In genomic region chrX:17984415-17984814, GRCh38 we compare ENCODE assay signal across 18 cellular contexts.
A peak's percentile ranks its signal among the peaks of the same experiment; 100 is the strongest.
DNase-seq lines count a peak whose midpoint lies in the region; FAIRE-seq lines count a peak whose summit lies in the region.
"Had no signal": no experiment of that assay in that cellular context is flagged by ENCODE, and none has a peak within 500 bp of the region (broad histone marks: within the 10 kb centered on the region; RNA-seq: fewer than 3 reads in every experiment).

No MANE protein-coding gene starts in this region.

- no peak overlapping the region for H2BK120ac ChIP-seq in mesendoderm (ENCODE audit: low read depth, low read length)

- H3K9ac ChIP-seq in mesendoderm (ENCODE audit: low read length): no peak overlapping the region
- H3K9ac ChIP-seq: GM23248 had no signal

- H2BK15ac ChIP-seq in mesendoderm (replicated peaks; ENCODE audit: low read depth): no peak overlapping the region

- H2BK5ac ChIP-seq in mesendoderm (ENCODE audit: low read length): no peak overlapping the region

- no peaks in the 10 kb centered on the region for H3K36me3 ChIP-seq in mesendoderm (ENCODE audit: control insufficient read depth, insufficient read depth, low read length)

- no peak overlapping the region for H3K27ac ChIP-seq in mesendoderm (ENCODE audit: low read depth, low read length)
- H3K27ac ChIP-seq: 22Rv1, GM23248 had no signal

- H2AK5ac ChIP-seq in mesendoderm (ENCODE audit: low read length): no peak overlapping the region

- H3K4me2 ChIP-seq in mesendoderm (ENCODE audit: low read length): no peak overlapping the region

- no peak overlapping the region for H3K18ac ChIP-seq in mesendoderm (ENCODE audit: low read length)

- no peak for FAIRE-seq in RCC 7860 (lab: Jason Lieb, UNC)
- FAIRE-seq: D721Med, G401.6, H54 had no signal

- no peaks in the 10 kb centered on the region for H3K79me1 ChIP-seq in mesendoderm (ENCODE audit: low read length)

- DNase-seq in NCI-H1417 (lab: John Stamatoyannopoulos, UW): peak in 2 of 3 experiments; percentile 20 to 58
- no peak for DNase-seq in NCI-H1417 treated with DMSO at 0.1 percent for 48 hours (lab: John Stamatoyannopoulos, UW)
- peak; percentile 38 for DNase-seq in NCI-H146 treated with DMSO at 0.1 percent for 48 hours (lab: John Stamatoyannopoulos, UW; ENCODE audit: unreplicated experiment)
- DNase-seq in NCI-H69 (lab: John Stamatoyannopoulos, UW): peak; percentile 5
- DNase-seq in mesendoderm: peak; percentile 8
- DNase-seq in SHP77 (lab: John Stamatoyannopoulos, UW): no peak
- DNase-seq in RCC 7860 (ENCODE audit: low spot score): no peak
- DNase-seq in OCI-M2 (lab: John Stamatoyannopoulos, UW; ENCODE audit: unreplicated experiment): no peak
- DNase-seq: CD8-positive, alpha-beta T cell; COR-L47; DMS153; DMS79 treated with DMSO at 0.1 percent for 48 hours; EL; GM23248 had no signal

- no CpG with 5 or more reads among the region's 5 CpGs for WGBS in mesendoderm (ENCODE audit: extremely low coverage, insufficient coverage, low lambda C conversion rate)

- H3K27me3 ChIP-seq in mesendoderm (ENCODE audit: insufficient read depth, low read length, poor library complexity): no peaks in the 10 kb centered on the region

- H3K79me2 ChIP-seq in mesendoderm (ENCODE audit: control insufficient read depth, insufficient read depth, low read length): no peaks in the 10 kb centered on the region

- no peak overlapping the region for H3K4ac ChIP-seq in mesendoderm (ENCODE audit: low read depth, low read length)

- no peak overlapping the region for H3K4me3 ChIP-seq in mesendoderm (ENCODE audit: low read length)
- H3K4me3 ChIP-seq: GM23248 had no signal

- no peak overlapping the region for H4K5ac ChIP-seq in mesendoderm (ENCODE audit: low read length)

- H3K4me1 ChIP-seq in mesendoderm (ENCODE audit: control insufficient read depth, low read depth, low read length): no peaks in the 10 kb centered on the region

- H3K23ac ChIP-seq in mesendoderm (ENCODE audit: low read length): no peak overlapping the region

- no peak overlapping the region for H3K56ac ChIP-seq in mesendoderm (ENCODE audit: low read length)

- H4K8ac ChIP-seq in mesendoderm (ENCODE audit: low read depth, low read length): no peak overlapping the region

Comparison
In these comparisons a context has a peak if more than half of its experiments do, and no peak if none do; other contexts are left out.
1. DNase-seq: peak in NCI-H1417 (2 of 3), NCI-H146 treated with DMSO at 0.1 percent for 48 hours (single experiment), NCI-H69 (single experiment) and mesendoderm (single experiment); none in NCI-H1417 treated with DMSO at 0.1 percent for 48 hours (single experiment), SHP77 (0 of 2), RCC 7860 (single experiment) and OCI-M2 (single experiment).